In the genomic region with DNA sequence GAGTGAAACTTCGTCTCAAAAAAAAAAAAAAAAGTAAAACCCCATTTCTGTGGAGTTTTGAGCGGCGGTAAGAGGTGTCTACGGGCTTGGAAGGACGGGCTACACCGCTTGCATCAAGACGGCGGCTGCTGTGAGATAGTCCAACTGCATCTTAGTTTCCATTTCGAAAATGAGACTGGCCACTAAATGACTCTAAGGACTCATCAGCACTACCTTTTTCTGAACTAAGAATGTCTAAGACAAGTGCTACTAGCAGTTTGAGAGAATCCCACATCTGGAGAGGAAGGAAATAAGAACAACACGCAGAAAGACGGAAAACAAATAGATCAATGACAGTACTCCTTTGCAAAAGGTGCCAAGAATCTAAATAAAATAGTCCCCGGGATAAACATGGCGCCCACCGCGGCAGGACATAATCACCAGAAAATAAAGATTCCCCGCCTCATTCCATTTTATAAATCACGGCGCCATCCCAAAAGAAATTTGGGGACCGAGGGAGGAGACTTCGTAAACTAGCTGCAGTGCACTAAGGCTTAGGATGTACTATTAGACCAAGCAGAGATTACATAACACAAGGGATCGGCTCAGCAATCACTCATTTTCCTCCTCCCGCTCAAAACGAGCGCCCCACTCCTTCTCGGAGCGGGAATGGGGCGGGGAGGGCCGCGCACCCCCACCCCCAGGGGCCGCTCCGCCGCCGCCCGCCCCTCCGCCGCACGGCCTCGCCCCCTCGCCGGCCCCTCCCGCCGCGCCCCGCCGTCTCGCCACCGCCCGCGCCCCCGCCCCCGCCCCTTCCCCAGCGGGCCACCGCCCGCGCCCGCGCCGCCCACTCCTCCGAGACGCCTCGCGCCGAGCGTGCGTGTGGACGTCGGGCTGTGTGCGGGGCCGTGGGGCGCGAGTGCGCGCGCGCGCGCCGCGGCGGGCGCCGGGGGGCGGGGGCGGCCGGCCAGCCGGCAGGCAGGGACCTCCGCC, we compare ENCODE assay signal across 8 cellular contexts. TPM values are rescaled to one million over a fixed set of nuclear protein-coding genes. Genes with fewer than 3 reads are reported as not detected.
A peak's percentile ranks its signal among the peaks of the same experiment; 100 is the strongest.
DNase-seq lines count a peak whose midpoint lies in the region; ATAC-seq and TF ChIP-seq lines count a peak whose summit lies in the region.

No MANE protein-coding gene starts in this region.

- H3K27me3 ChIP-seq in left ventricle myocardium inferior (ENCODE audit: low read depth) = no peaks in the 10 kb centered on the region
- H3K27me3 ChIP-seq in aorta (ENCODE audit: control insufficient read depth in 1 of 2, insufficient read depth in 2 of 2, low read length in 1 of 2) = no peaks in the 10 kb centered on the region

- no peak for TF ChIP-seq CTCF in left ventricle myocardium inferior (IDR thresholded peaks at IDR 0.05; ENCODE audit: borderline replicate concordance)
- no peak for TF ChIP-seq CTCF in progenitor cell of endocrine pancreas (IDR thresholded peaks at IDR 0.05; ENCODE audit: unreplicated experiment)

- 0 to 1% methylated on average over 25 to 87 of the region's 87 CpGs for WGBS in aorta, 2 donors

- intact Hi-C loops in left ventricle myocardium inferior (cut with micrococcal nuclease) = no loop called here
- intact Hi-C loops in aorta (cut with DNase I) = no loop called here

- no peaks in the 10 kb centered on the region for H3K36me3 ChIP-seq in left ventricle myocardium inferior
- H3K36me3 ChIP-seq in aorta (ENCODE audit: control insufficient read depth in 1 of 2, insufficient read depth in 2 of 2, low read length in 1 of 2) = no peaks in the 10 kb centered on the region

- DNase-seq in DMS114 treated with DMSO at 0.1 percent for 48 hours (lab: John Stamatoyannopoulos, UW; ENCODE audit: unreplicated experiment) = peak; percentile 89
- peak; percentile 77 for DNase-seq in HEK293T (ENCODE audit: extremely low spot score)
- DNase-seq in NCI-H1436 (lab: John Stamatoyannopoulos, UW) = peak; percentile 80
- DNase-seq in left ventricle myocardium inferior = peak; percentile 74
- DNase-seq in progenitor cell of endocrine pancreas (ENCODE audit: low spot score, unreplicated experiment) = peak; percentile 48
- peak; percentile 78 to 90 for DNase-seq in aorta

- peaks cover 10% of the 10 kb centered on the region for H3K27me3 Mint-ChIP-seq in T-helper 1 cell treated with Interleukin-12 subunit alpha and Interleukin-12 subunit beta and Interleukin-4 antibody, amounts not matched to agents 30 μg/mL and 1 μg/mL, for 36 hours (ENCODE audit: low read depth)
- peaks cover 8% of the 10 kb centered on the region for H3K27me3 Mint-ChIP-seq in progenitor cell of endocrine pancreas

- H3K4me3 ChIP-seq in left ventricle myocardium inferior (peak overlapping the region; percentile 76), aorta (ENCODE audit: low read length in 2 of 2) (peak overlapping the region; percentile 99 to 100)

- POLR2A ChIA-PET in HEK293T (lab: Yijun Ruan, JAX) = interaction anchor here (1.0 to 4.6 kb wide), 3 partner anchors 13 to 36 kb away, joined by 3 to 22 read pairs (median 6); no protein-coding TSS in a partner anchor

- CTCF ChIA-PET in HEK293T (lab: Yijun Ruan, JAX) = interaction anchor here (0.7 kb wide), 1 partner anchor 50 kb away, joined by 6 read pairs; no protein-coding TSS in a partner anchor

- H3K4me1 ChIP-seq in left ventricle myocardium inferior = peaks cover 53% of the 10 kb centered on the region
- no peaks in the 10 kb centered on the region for H3K4me1 ChIP-seq in aorta (ENCODE audit: control insufficient read depth in 1 of 2, insufficient read depth in 2 of 2, low read length in 2 of 2)

- H3K27ac ChIP-seq in angular gyrus (ENCODE audit: low read depth, low read length) (peak overlapping the region; percentile 97), left ventricle myocardium inferior (replicated peaks) (peak overlapping the region; percentile 95), aorta (ENCODE audit: low read depth in 1 of 2, low read length in 2 of 2) (peak overlapping the region; percentile 7 to 98)

- peaks cover 4% of the 10 kb centered on the region for H3K36me3 Mint-ChIP-seq in T-helper 1 cell treated with Interleukin-12 subunit alpha and Interleukin-12 subunit beta and Interleukin-4 antibody, amounts not matched to agents 30 μg/mL and 1 μg/mL, for 36 hours (ENCODE audit: low read depth)
- peaks cover 4% of the 10 kb centered on the region for H3K36me3 Mint-ChIP-seq in progenitor cell of endocrine pancreas (ENCODE audit: insufficient read depth)

- H3K9me3 ChIP-seq in left ventricle myocardium inferior (replicated peaks) = no peaks in the 10 kb centered on the region
- no peaks in the 10 kb centered on the region for H3K9me3 ChIP-seq in aorta (ENCODE audit: control insufficient read depth, low read length)

- no peaks in the 10 kb centered on the region for H3K9me3 Mint-ChIP-seq in T-helper 1 cell treated with Interleukin-12 subunit alpha and Interleukin-12 subunit beta and Interleukin-4 antibody, amounts not matched to agents 30 μg/mL and 1 μg/mL, for 36 hours
- H3K9me3 Mint-ChIP-seq in progenitor cell of endocrine pancreas (ENCODE audit: low read depth) = no peaks in the 10 kb centered on the region

- peak; percentile 74 for ATAC-seq in aorta (ENCODE audit: low FRiP score)

- peaks cover 17% of the 10 kb centered on the region for H3K4me1 Mint-ChIP-seq in T-helper 1 cell treated with Interleukin-12 subunit alpha and Interleukin-12 subunit beta and Interleukin-4 antibody, amounts not matched to agents 30 μg/mL and 1 μg/mL, for 36 hours (ENCODE audit: low read depth)
- peaks cover 7% of the 10 kb centered on the region for H3K4me1 Mint-ChIP-seq in progenitor cell of endocrine pancreas (ENCODE audit: low read depth)

- peak overlapping the region; percentile 91 for H3K4me3 Mint-ChIP-seq in T-helper 1 cell treated with Interleukin-12 subunit alpha and Interleukin-12 subunit beta and Interleukin-4 antibody, amounts not matched to agents 30 μg/mL and 1 μg/mL, for 36 hours
- H3K4me3 Mint-ChIP-seq in progenitor cell of endocrine pancreas (ENCODE audit: low read depth) = peak overlapping the region; percentile 84

- H3K27ac Mint-ChIP-seq in T-helper 1 cell treated with Interleukin-12 subunit alpha and Interleukin-12 subunit beta and Interleukin-4 antibody, amounts not matched to agents 30 μg/mL and 1 μg/mL, for 36 hours = peak overlapping the region; percentile 91
- peak overlapping the region; percentile 98 for H3K27ac Mint-ChIP-seq in progenitor cell of endocrine pancreas

TF ChIP-seq in HEK293T, 16 proteins besides CTCF, POLR2A, EP300 and RAD21:
- TF ChIP-seq BHLHE40 (IDR thresholded peaks at IDR 0.05; ENCODE audit: borderline replicate concordance) (no peak), FOXM1 (IDR thresholded peaks at IDR 0.05; ENCODE audit: borderline replicate concordance) (peak; percentile 27; the same call in 1 of the 2 replicates), HDGF (IDR thresholded peaks at IDR 0.05; ENCODE audit: borderline replicate concordance) (no peak), FOXK2 (IDR thresholded peaks at IDR 0.05) (peak; percentile 85), SP1 (IDR thresholded peaks at IDR 0.05) (no peak), L3MBTL2 (conservative IDR thresholded peaks at IDR 0.05) (peak; percentile 43), LEF1 (IDR thresholded peaks at IDR 0.05; ENCODE audit: borderline replicate concordance) (no peak; the same call in 1 of the 2 replicates), ELF4 (IDR thresholded peaks at IDR 0.05) (0 out of 2 replicates have a peak, but pooled peaks have one; percentile 33), FOXA1 (IDR thresholded peaks at IDR 0.05) (no peak), TARDBP (IDR thresholded peaks at IDR 0.05) (peak; percentile 48; the same call in 1 of the 2 replicates), CTBP1 (IDR thresholded peaks at IDR 0.05; ENCODE audit: borderline replicate concordance) (peak; percentile 67; the same call in 1 of the 2 replicates), NFRKB (IDR thresholded peaks at IDR 0.05) (peak; percentile 89), ZNF384 (IDR thresholded peaks at IDR 0.05) (no peak), SUZ12 (IDR thresholded peaks at IDR 0.05) (no peak), ARNT (IDR thresholded peaks at IDR 0.05) (no peak)
- TF ChIP-seq, protein P1, sequence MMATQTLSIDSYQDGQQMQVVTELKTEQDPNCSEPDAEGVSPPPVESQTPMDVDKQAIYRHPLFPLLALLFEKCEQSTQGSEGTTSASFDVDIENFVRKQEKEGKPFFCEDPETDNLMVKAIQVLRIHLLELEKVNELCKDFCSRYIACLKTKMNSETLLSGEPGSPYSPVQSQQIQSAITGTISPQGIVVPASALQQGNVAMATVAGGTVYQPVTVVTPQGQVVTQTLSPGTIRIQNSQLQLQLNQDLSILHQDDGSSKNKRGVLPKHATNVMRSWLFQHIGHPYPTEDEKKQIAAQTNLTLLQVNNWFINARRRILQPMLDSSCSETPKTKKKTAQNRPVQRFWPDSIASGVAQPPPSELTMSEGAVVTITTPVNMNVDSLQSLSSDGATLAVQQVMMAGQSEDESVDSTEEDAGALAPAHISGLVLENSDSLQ (IDR thresholded peaks at IDR 0.05) = peak; percentile 53; the same call in 1 of the 2 replicates
TF ChIP-seq in HEK293T: peak in this region for 8.

RNA-seq across cellular contexts. Expression of a gene that starts 1.1 kb away (rescaled TPM):
- 37.3 TPM for total RNA-seq in left ventricle myocardium inferior
- total RNA-seq in progenitor cell of endocrine pancreas = 188 and 189 TPM in 2 replicates
- total RNA-seq in aorta = 100 to 1,000 TPM in 1 of 2 donors, 10 to 100 TPM in 1; 96.0 to 144 TPM
- 10 to 100 TPM; 11.6 to 34.6 TPM for polyA plus RNA-seq in aorta

RNA-seq across cellular contexts. Expression of a gene that starts 53.0 kb away (rescaled TPM):
- total RNA-seq in left ventricle myocardium inferior (0.52 TPM), progenitor cell of endocrine pancreas (127 and 128 TPM in 2 replicates), aorta (1 to 10 TPM in 1 of 2 donors, under 1 TPM in 1; 0.23 to 1.7 TPM)
- polyA plus RNA-seq in aorta = 10 to 100 TPM in 1 of 2 donors, under 1 TPM in 1; 0.36 to 27.5 TPM

RNA-seq across cellular contexts. Expression of a gene that starts 58.8 kb away (rescaled TPM):
- total RNA-seq in left ventricle myocardium inferior (186 TPM), progenitor cell of endocrine pancreas (227 and 235 TPM in 2 replicates), aorta (100 to 1,000 TPM; 174 to 181 TPM)
- 100 to 1,000 TPM; 258 to 396 TPM for polyA plus RNA-seq in aorta

Comparison
In these comparisons a context has a peak if more than half of its experiments do, and no peak if none do; other contexts are left out.
1. Peak in every context shown above with its lines: DNase-seq, ATAC-seq, H3K4me3 ChIP-seq and H3K27ac ChIP-seq.
2. RNA of a gene that starts 53.0 kb away (total RNA-seq): 127 to 128 TPM in progenitor cell of endocrine pancreas; 0.23 to 1.7 TPM in aorta and 0.52 TPM in left ventricle myocardium inferior (single experiment); every median in the first group is over 10 times any median in the second.